Comparison of ENCODE assay signal across 22 cellular contexts in genomic region chr12:58655375-58655774, GRCh38.
"Had no signal": no experiment of that assay in that cellular context is flagged by ENCODE, and none has a peak within 500 bp of the region (broad histone marks: within the 10 kb centered on the region; RNA-seq: fewer than 3 reads in every experiment).

No MANE protein-coding gene starts in this region.

- DNase-seq: colonic mucosa; cortex of kidney; effector CD8-positive, alpha-beta T cell; effector memory CD8-positive, alpha-beta T cell; endodermal cell; erythroblast; esophagus squamous epithelium; foreskin fibroblast; foreskin melanocyte; gastrocnemius medialis; glutamatergic neuron; head of caudate nucleus; heart right ventricle; hippocampal formation; left cardiac atrium; left lung; left ventricle myocardium superior; lower lobe of right lung; mesendoderm; midbrain had no signal

- H3K27ac Mint-ChIP-seq: dendritic cell treated with granulocyte-macrophage colony-stimulating factor and Interleukin-4, amounts not matched to agents 40 ng/mL and 50 ng/mL, for 4 days; effector memory CD8-positive, alpha-beta T cell; endodermal cell had no signal

- H3K4me3 Mint-ChIP-seq: dendritic cell treated with granulocyte-macrophage colony-stimulating factor and Interleukin-4, amounts not matched to agents 40 ng/mL and 50 ng/mL, for 4 days; effector memory CD8-positive, alpha-beta T cell; endodermal cell had no signal

- H3K9me3 ChIP-seq: colonic mucosa, gastrocnemius medialis had no signal

- H3K36me3 ChIP-seq: colonic mucosa, esophagus squamous epithelium, gastrocnemius medialis, heart right ventricle, left lung, lower lobe of right lung had no signal

- H3K27ac ChIP-seq: colonic mucosa, epithelial cell of prostate, esophagus squamous epithelium, gastrocnemius medialis, heart right ventricle, left lung, lower lobe of right lung had no signal

- H3K4me3 ChIP-seq: colonic mucosa, esophagus squamous epithelium, gastrocnemius medialis, heart right ventricle, left lung, lower lobe of right lung had no signal

- ATAC-seq: effector memory CD8-positive, alpha-beta T cell; gastrocnemius medialis; heart right ventricle; left lung; left ventricle myocardium superior had no signal

- H3K4me1 Mint-ChIP-seq: endodermal cell had no signal

- H3K27me3 ChIP-seq: colonic mucosa, esophagus squamous epithelium, gastrocnemius medialis, left lung had no signal

- H3K27me3 Mint-ChIP-seq: dendritic cell treated with granulocyte-macrophage colony-stimulating factor and Interleukin-4, amounts not matched to agents 40 ng/mL and 50 ng/mL, for 4 days; effector memory CD8-positive, alpha-beta T cell had no signal

- H3K4me1 ChIP-seq: colonic mucosa, gastrocnemius medialis, heart right ventricle, left lung, lower lobe of right lung had no signal
